1 cellular context compared by ENCODE assay signal in the genomic region with DNA sequence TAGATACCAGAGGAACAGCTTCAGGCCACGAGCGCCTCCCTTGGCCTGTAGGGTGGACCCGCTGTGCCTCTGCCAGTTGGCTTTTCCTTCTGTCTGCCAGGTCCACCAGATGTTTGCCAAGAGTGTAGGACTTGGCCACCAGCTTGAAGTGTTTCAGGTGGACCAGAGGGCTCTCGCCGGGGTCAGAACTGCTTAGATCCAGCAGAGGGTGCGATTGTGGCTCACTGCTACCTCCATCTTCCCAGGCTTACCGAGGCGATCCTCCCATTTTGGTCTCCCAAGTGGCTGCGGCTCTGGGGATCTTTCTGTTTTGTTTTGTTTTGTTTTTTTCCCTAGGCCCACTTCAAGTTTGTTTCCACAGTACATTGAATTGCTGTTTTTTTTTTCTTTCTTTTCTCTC.
TF ChIP-seq lines count a peak whose summit lies in the region.

No MANE protein-coding gene starts in this region.

TF ChIP-seq in GM23338, 12 proteins besides CTCF, POLR2A, EP300 and RAD21 (continued from another document):
- TF ChIP-seq, protein P1, sequence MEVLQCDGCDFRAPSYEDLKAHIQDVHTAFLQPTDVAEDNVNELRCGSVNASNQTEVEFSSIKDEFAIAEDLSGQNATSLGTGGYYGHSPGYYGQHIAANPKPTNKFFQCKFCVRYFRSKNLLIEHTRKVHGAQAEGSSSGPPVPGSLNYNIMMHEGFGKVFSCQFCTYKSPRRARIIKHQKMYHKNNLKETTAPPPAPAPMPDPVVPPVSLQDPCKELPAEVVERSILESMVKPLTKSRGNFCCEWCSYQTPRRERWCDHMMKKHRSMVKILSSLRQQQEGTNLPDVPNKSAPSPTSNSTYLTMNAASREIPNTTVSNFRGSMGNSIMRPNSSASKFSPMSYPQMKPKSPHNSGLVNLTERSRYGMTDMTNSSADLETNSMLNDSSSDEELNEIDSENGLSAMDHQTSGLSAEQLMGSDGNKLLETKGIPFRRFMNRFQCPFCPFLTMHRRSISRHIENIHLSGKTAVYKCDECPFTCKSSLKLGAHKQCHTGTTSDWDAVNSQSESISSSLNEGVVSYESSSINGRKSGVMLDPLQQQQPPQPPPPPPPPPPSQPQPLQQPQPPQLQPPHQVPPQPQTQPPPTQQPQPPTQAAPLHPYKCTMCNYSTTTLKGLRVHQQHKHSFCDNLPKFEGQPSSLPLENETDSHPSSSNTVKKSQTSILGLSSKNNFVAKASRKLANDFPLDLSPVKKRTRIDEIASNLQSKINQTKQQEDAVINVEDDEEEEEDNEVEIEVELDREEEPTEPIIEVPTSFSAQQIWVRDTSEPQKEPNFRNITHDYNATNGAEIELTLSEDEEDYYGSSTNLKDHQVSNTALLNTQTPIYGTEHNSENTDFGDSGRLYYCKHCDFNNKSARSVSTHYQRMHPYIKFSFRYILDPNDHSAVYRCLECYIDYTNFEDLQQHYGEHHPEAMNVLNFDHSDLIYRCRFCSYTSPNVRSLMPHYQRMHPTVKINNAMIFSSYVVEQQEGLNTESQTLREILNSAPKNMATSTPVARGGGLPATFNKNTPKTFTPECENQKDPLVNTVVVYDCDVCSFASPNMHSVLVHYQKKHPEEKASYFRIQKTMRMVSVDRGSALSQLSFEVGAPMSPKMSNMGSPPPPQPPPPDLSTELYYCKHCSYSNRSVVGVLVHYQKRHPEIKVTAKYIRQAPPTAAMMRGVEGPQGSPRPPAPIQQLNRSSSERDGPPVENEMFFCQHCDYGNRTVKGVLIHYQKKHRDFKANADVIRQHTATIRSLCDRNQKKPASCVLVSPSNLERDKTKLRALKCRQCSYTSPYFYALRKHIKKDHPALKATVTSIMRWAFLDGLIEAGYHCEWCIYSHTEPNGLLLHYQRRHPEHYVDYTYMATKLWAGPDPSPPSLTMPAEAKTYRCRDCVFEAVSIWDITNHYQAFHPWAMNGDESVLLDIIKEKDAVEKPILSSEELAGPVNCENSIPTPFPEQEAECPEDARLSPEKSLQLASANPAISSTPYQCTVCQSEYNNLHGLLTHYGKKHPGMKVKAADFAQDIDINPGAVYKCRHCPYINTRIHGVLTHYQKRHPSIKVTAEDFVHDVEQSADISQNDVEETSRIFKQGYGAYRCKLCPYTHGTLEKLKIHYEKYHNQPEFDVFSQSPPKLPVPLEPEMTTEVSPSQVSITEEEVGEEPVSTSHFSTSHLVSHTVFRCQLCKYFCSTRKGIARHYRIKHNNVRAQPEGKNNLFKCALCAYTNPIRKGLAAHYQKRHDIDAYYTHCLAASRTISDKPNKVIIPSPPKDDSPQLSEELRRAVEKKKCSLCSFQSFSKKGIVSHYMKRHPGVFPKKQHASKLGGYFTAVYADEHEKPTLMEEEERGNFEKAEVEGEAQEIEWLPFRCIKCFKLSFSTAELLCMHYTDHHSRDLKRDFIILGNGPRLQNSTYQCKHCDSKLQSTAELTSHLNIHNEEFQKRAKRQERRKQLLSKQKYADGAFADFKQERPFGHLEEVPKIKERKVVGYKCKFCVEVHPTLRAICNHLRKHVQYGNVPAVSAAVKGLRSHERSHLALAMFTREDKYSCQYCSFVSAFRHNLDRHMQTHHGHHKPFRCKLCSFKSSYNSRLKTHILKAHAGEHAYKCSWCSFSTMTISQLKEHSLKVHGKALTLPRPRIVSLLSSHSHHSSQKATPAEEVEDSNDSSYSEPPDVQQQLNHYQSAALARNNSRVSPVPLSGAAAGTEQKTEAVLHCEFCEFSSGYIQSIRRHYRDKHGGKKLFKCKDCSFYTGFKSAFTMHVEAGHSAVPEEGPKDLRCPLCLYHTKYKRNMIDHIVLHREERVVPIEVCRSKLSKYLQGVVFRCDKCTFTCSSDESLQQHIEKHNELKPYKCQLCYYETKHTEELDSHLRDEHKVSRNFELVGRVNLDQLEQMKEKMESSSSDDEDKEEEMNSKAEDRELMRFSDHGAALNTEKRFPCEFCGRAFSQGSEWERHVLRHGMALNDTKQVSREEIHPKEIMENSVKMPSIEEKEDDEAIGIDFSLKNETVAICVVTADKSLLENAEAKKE (CRISPR knock-in tag; IDR thresholded peaks at IDR 0.05), result no peak
- no peak for TF ChIP-seq EZH2 (IDR thresholded peaks at IDR 0.05; ENCODE audit: low read depth, unreplicated experiment)
- no peak for TF ChIP-seq ETS1 (IDR thresholded peaks at IDR 0.05)
- no peak for TF ChIP-seq EZH2phosphoT487 (IDR thresholded peaks at IDR 0.05; ENCODE audit: unreplicated experiment)
